17 cellular contexts compared by ENCODE assay signal in the genomic region with DNA sequence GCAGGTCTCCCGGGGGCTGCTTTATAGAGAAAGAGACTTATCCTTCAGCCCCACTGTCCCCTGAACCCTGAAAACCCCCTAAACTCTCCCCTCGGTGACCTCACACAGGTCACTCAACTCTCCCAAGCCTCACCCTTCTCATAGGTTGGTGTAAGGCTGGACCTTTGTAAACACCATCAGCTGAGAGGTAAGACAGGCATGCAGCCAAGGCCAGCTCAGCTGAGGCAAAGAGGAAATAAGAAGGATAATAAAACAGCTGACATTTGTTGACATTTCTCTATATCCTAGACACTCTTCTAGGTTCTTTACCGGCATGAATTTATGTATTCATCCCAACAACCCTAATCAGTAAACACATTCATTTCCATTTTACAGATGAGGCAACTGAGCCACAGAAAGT.
DNase-seq lines count a peak whose midpoint lies in the region; ATAC-seq, FAIRE-seq and TF ChIP-seq lines count a peak whose summit lies in the region.
"Had no signal": no experiment of that assay in that cellular context is flagged by ENCODE, and none has a peak within 500 bp of the region (broad histone marks: within the 10 kb centered on the region; RNA-seq: fewer than 3 reads in every experiment).

No MANE protein-coding gene starts in this region.

- peaks cover 31% of the 10 kb centered on the region for H3K27me3 ChIP-seq in PC-9 (ENCODE audit: insufficient read depth, low read depth)
- H3K27me3 ChIP-seq in trophoblast cell (ENCODE audit: insufficient read depth, low read length) = no peaks in the 10 kb centered on the region

- POLR2A ChIA-PET in PC-9 (lab: Charles Lee; ENCODE audit: unreplicated experiment) = no interaction called here

- WGBS in trophoblast cell (ENCODE audit: extremely low coverage, insufficient coverage, insufficient read length) = no CpG with 5 or more reads among the region's 3 CpGs

- no peak for TF ChIP-seq CTCF in PC-9 (conservative IDR thresholded peaks at IDR 0.05)

- H3K79me2 ChIP-seq in PC-9 (ENCODE audit: low read depth) = no peaks in the 10 kb centered on the region
- H3K79me2 ChIP-seq in trophoblast cell (ENCODE audit: control insufficient read depth, insufficient read depth, low read length, poor library complexity) = no peaks in the 10 kb centered on the region

- no peak overlapping the region for H2BK120ac ChIP-seq in trophoblast cell (ENCODE audit: insufficient read depth, low read length, poor library complexity)

- no peaks in the 10 kb centered on the region for H4K20me1 ChIP-seq in PC-9 (ENCODE audit: insufficient read depth)

- H4K8ac ChIP-seq in trophoblast cell (ENCODE audit: low read depth, low read length) = no peak overlapping the region

- peak overlapping the region; percentile 21 for H4K91ac ChIP-seq in trophoblast cell (ENCODE audit: low read depth, low read length)

- H2AK5ac ChIP-seq in trophoblast cell (ENCODE audit: low read length) = no peak overlapping the region

- DNase-seq in DMS153 treated with DMSO at 0.1 percent for 48 hours (lab: John Stamatoyannopoulos, UW; ENCODE audit: unreplicated experiment) (peak; percentile 35), NCI-H1092 treated with DMSO at 0.1 percent for 48 hours (lab: John Stamatoyannopoulos, UW) (peak; percentile 54), PC-9 (no peak), trophoblast cell (no peak), CD1c-positive myeloid dendritic cell (ENCODE audit: extremely low spot score) (no peak), frontal cortex (ENCODE audit: low spot score in 2 of 2) (no peak)
- DNase-seq: CD4-positive, alpha-beta T cell; DND-41; NCI-H187 treated with DMSO at 0.1 percent for 48 hours; NCI-H2227 treated with DMSO at 0.1 percent for 48 hours; NCI-H524 treated with DMSO at 0.1 percent for 48 hours; T-helper 2 cell had no signal

- no peak for FAIRE-seq in frontal cortex (lab: Jason Lieb, UNC)
- FAIRE-seq: G401.6 had no signal

- no peak overlapping the region for H2BK5ac ChIP-seq in trophoblast cell (ENCODE audit: low read depth, low read length, poor library complexity)

- H3K9me2 ChIP-seq in PC-9 (ENCODE audit: insufficient read depth) = no peaks in the 10 kb centered on the region

- H3K79me1 ChIP-seq in trophoblast cell (ENCODE audit: low read length) = peaks cover 8% of the 10 kb centered on the region

- H3K27ac ChIP-seq in PC-9 = no peak overlapping the region
- no peak overlapping the region for H3K27ac ChIP-seq in trophoblast cell (ENCODE audit: low read depth, low read length)
- H3K27ac ChIP-seq: GM23248, SJCRH30 had no signal

- peaks cover 13% of the 10 kb centered on the region for H3K4me1 ChIP-seq in PC-9 (replicated peaks; ENCODE audit: insufficient read depth)
- H3K4me1 ChIP-seq in trophoblast cell (ENCODE audit: control insufficient read depth in 1 of 2, insufficient read depth in 2 of 2, low read length in 2 of 2) = peaks cover 24 to 25% of the 10 kb centered on the region in 2 experiments

- H2AFZ ChIP-seq in PC-9 (no peak overlapping the region), trophoblast cell (ENCODE audit: insufficient read depth, low read length, poor library complexity) (no peak overlapping the region)
- H2AFZ ChIP-seq: GM23248 had no signal

- no peak overlapping the region for H4K12ac ChIP-seq in trophoblast cell (ENCODE audit: low read depth, low read length)

- intact Hi-C loops in PC-9 (cut with micrococcal nuclease; ENCODE audit: unreplicated experiment) = no loop called here

- no peak overlapping the region for H3K4ac ChIP-seq in trophoblast cell (ENCODE audit: low read depth, low read length)

- H3K23ac ChIP-seq in trophoblast cell (ENCODE audit: low read length) = no peak overlapping the region

- no peak overlapping the region for H3K9ac ChIP-seq in trophoblast cell (ENCODE audit: low read length)
- H3K9ac ChIP-seq: GM23248 had no signal

- no peak overlapping the region for H3K14ac ChIP-seq in trophoblast cell (ENCODE audit: low read length)

- no peaks in the 10 kb centered on the region for H3K9me3 ChIP-seq in PC-9 (ENCODE audit: insufficient read depth, low read depth)
- no peaks in the 10 kb centered on the region for H3K9me3 ChIP-seq in trophoblast cell (ENCODE audit: insufficient read depth, low read depth, low read length)
- H3K9me3 ChIP-seq: SJCRH30 had no signal

- H3K36me3 ChIP-seq in PC-9 (ENCODE audit: low read depth) (no peaks in the 10 kb centered on the region), trophoblast cell (ENCODE audit: control insufficient read depth in 1 of 2, insufficient read depth in 2 of 2, low read length in 2 of 2) (no peaks in the 10 kb centered on the region)
- H3K36me3 ChIP-seq: SJCRH30 had no signal

- CTCF ChIA-PET in PC-9 (lab: Charles Lee) = no interaction called here

- no peak overlapping the region for H2BK12ac ChIP-seq in trophoblast cell (ENCODE audit: low read length)

- ATAC-seq in HG02970 (IDR thresholded peaks at IDR 0.05; ENCODE audit: low FRiP score, unreplicated experiment) (no peak), HG03135 (IDR thresholded peaks at IDR 0.05; ENCODE audit: unreplicated experiment) (no peak)

- H3K4me2 ChIP-seq in PC-9 (peak overlapping the region; percentile 44), trophoblast cell (ENCODE audit: low read length) (peak overlapping the region; percentile 2)

- no peak overlapping the region for H3K18ac ChIP-seq in trophoblast cell (ENCODE audit: low read length)

- no peaks in the 10 kb centered on the region for H3F3A ChIP-seq in PC-9 (ENCODE audit: insufficient read depth, low read depth)

- no peak overlapping the region for H3K4me3 ChIP-seq in PC-9
- H3K4me3 ChIP-seq in trophoblast cell (ENCODE audit: low read depth, low read length) = no peak overlapping the region
- H3K4me3 ChIP-seq: GM23248, SJCRH30 had no signal

- BruUV-seq in PC-9 (replicated peaks; lab: Mats Ljungman, UMichigan) = no TSS peak

Comparison
In these comparisons a context has a peak if more than half of its experiments do, and no peak if none do; other contexts are left out.
1. DNase-seq: peak in DMS153 treated with DMSO at 0.1 percent for 48 hours (single experiment) and NCI-H1092 treated with DMSO at 0.1 percent for 48 hours (single experiment); none in PC-9 (0 of 2), trophoblast cell (0 of 2), CD1c-positive myeloid dendritic cell (single experiment) and frontal cortex (0 of 2).